8 cellular contexts compared by ENCODE assay signal in the genomic region with DNA sequence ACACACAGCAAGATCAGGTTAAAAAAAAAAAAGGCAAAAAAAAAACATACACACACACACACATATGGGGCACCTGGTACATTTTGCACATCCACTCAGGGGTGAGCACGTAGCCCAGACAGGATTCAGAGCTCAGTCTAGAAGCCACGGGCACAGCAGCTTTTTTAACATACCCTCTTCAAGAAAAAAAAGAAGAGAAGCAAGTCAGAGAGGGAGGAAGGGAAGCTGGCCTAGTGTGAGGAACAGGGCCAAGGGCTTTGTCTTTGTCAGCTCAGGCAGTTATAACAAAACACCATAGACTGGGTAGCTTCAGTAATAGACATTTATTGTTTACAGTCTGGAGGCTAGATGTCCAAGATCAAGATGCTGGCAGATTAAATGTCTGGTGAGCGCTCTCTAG. TPM values are rescaled to one million over a fixed set of nuclear protein-coding genes. Genes with fewer than 3 reads are reported as not detected.
A peak's percentile ranks its signal among the peaks of the same experiment; 100 is the strongest.
DNase-seq lines count a peak whose midpoint lies in the region; TF ChIP-seq lines count a peak whose summit lies in the region.
"Had no signal": no experiment of that assay in that cellular context is flagged by ENCODE, and none has a peak within 500 bp of the region (broad histone marks: within the 10 kb centered on the region; RNA-seq: fewer than 3 reads in every experiment).

No MANE protein-coding gene starts in this region.

- intact Hi-C loops in dorsolateral prefrontal cortex (cut with DNase I) (no loop called here), prostate gland (cut with DNase I) (no loop called here)

- no peaks in the 10 kb centered on the region for H3K36me3 ChIP-seq in Peyer's patch
- no peaks in the 10 kb centered on the region for H3K36me3 ChIP-seq in prostate gland
- peaks cover 4% of the 10 kb centered on the region; the same call in 1 of the 2 replicates for H3K36me3 ChIP-seq in HAP-1 (replicated peaks)

- no peak for TF ChIP-seq POLR2A in Peyer's patch (IDR thresholded peaks at IDR 0.05)
- TF ChIP-seq POLR2A in prostate gland (IDR thresholded peaks at IDR 0.05) = no peak

- H3K4me1 ChIP-seq in Peyer's patch (peaks cover 12 to 49% (median 19%) of the 10 kb centered on the region in 4 donors), prostate gland (replicated peaks) (peaks cover 13% of the 10 kb centered on the region), HAP-1 (peaks cover 8% of the 10 kb centered on the region)

- no peak for TF ChIP-seq CTCF in Peyer's patch (IDR thresholded peaks at IDR 0.05)
- no peak for TF ChIP-seq CTCF in dorsolateral prefrontal cortex (IDR thresholded peaks at IDR 0.05 in 54 of 56, conservative IDR thresholded peaks at IDR 0.05 in 2 of 56; ENCODE audit: low read depth in 1 of 56, partially characterized antibody in 56 of 56)
- TF ChIP-seq CTCF in prostate gland (IDR thresholded peaks at IDR 0.05) = no peak

- in situ Hi-C loops in HAP-1 (cut with MboI; ENCODE audit: low sequenced_read_pairs) = no loop called here

- H3K27ac ChIP-seq in Peyer's patch (peak overlapping the region in 3 of 4 donors; percentile 38 to 98 (median 95)), dorsolateral prefrontal cortex (peak overlapping the region in 49 of 59 donors; percentile 2 to 100 (median 84)), prostate gland (peak overlapping the region; percentile 100)

- H3K4me3 ChIP-seq in Peyer's patch = no peak overlapping the region
- H3K4me3 ChIP-seq in dorsolateral prefrontal cortex = no peak overlapping the region
- no peak overlapping the region for H3K4me3 ChIP-seq in prostate gland
- no peak overlapping the region for H3K4me3 ChIP-seq in HAP-1

- H3K27me3 ChIP-seq in Peyer's patch = no peaks in the 10 kb centered on the region
- H3K27me3 ChIP-seq in dorsolateral prefrontal cortex = no peaks in the 10 kb centered on the region
- no peaks in the 10 kb centered on the region for H3K27me3 ChIP-seq in prostate gland (replicated peaks; ENCODE audit: insufficient read depth)
- no peaks in the 10 kb centered on the region for H3K27me3 ChIP-seq in HAP-1 (ENCODE audit: low read depth)

- DNase-seq in EH (ENCODE audit: low read depth) (peak; percentile 28), Peyer's patch (peak in 1 of 3 donors; percentile 4), dorsolateral prefrontal cortex (no peak), prostate gland (ENCODE audit: low spot score) (peak; percentile 49), NCI-H2029 treated with DMSO at 0.1 percent for 48 hours (lab: John Stamatoyannopoulos, UW) (no peak), C1 segment of cervical spinal cord (lab: John Stamatoyannopoulos, UW) (no peak), HAP-1 (ENCODE audit: low spot score in 2 of 2) (no peak)
- DNase-seq: activated CD4-positive, CD25-positive, alpha-beta regulatory T cell had no signal

- H3K9me3 ChIP-seq in Peyer's patch (no peaks in the 10 kb centered on the region), prostate gland (no peaks in the 10 kb centered on the region), HAP-1 (no peaks in the 10 kb centered on the region)

- 25% methylated on average over 3 of the region's 3 CpGs for whole genome bisulfite sequencing in prostate gland

RNA-seq across cellular contexts. Expression of a gene that starts 2.3 kb away (rescaled TPM):
- total RNA-seq in Peyer's patch (100 to 1,000 TPM; 125 to 423 (median 139) TPM), dorsolateral prefrontal cortex (100 to 1,000 TPM in 72 of 120 experiments, 10 to 100 TPM in 48; 76.8 to 148 (median 102) TPM), prostate gland (100 to 1,000 TPM; 379 TPM)

RNA-seq across cellular contexts. Expression of a gene that starts 37.7 kb away (rescaled TPM):
- total RNA-seq in Peyer's patch (100 to 1,000 TPM in 2 of 4 donors, 10 to 100 TPM in 2; 53.6 to 138 (median 113) TPM), dorsolateral prefrontal cortex (10 to 100 TPM; 21.7 to 52.7 (median 32.7) TPM), prostate gland (10 to 100 TPM; 67.8 to 70.5 TPM)

Comparison
In these comparisons a context has a peak if more than half of its experiments do, and no peak if none do; other contexts are left out.
1. DNase-seq: peak in EH (single experiment) and prostate gland (single experiment); none in dorsolateral prefrontal cortex (0 of 10), NCI-H2029 treated with DMSO at 0.1 percent for 48 hours (single experiment), C1 segment of cervical spinal cord (0 of 14) and HAP-1 (0 of 2).
2. Peak in every context shown above with its lines, with median percentiles within 50 percentile points of each other: H3K27ac ChIP-seq.